1 cellular context compared by ENCODE assay signal in genomic region chrX:20452487-20452886, GRCh38.
TF ChIP-seq lines count a peak whose summit lies in the region.

No MANE protein-coding gene starts in this region.

TF ChIP-seq in SK-N-SH, 30 proteins besides CTCF, POLR2A, EP300 and RAD21 (continued from another document):
- TF ChIP-seq IRF3 (IDR thresholded peaks at IDR 0.05; ENCODE audit: low read depth, low read length), result no peak
- no peak for TF ChIP-seq FOXJ3 (CRISPR knock-in tag; IDR thresholded peaks at IDR 0.05)
